Comparison of ENCODE assay signal across 8 cellular contexts in the genomic region with DNA sequence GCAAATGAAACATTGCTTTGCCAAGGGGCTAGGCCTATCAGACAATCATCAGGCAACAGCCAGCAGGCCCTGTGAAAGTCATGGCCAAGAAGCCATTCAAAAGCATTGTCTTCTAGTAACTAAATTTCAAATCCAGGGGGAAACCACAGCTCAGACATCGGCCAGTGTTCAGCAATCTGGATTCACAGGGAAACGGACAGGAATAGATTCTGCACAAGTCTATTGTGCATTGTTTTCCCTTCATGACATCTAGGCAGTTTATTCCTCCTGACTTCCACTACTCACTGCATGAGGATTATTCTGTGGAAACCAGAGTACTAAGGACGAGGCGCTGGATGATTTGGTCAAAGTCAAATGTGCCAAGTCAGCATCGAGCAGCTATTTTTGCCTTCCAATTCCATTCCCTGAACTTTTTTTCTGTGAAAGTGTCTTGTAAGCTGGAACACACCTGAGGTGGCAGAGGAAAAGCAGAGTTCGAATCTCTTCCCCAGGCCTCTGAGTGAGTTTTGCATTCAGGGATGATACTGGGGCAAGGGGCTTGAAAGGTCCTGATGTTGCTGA.
DNase-seq lines count a peak whose midpoint lies in the region; ATAC-seq and TF ChIP-seq lines count a peak whose summit lies in the region.

No MANE protein-coding gene starts in this region.

- no peaks in the 10 kb centered on the region for H3K27me3 Mint-ChIP-seq in activated T-cell treated with anti-CD3 and anti-CD28 coated beads, Interleukin-2, amount 50 U/mL, for 72 hours (ENCODE audit: low read depth)

- H3K27ac Mint-ChIP-seq in activated T-cell treated with anti-CD3 and anti-CD28 coated beads, Interleukin-2, amount 50 U/mL, for 72 hours, result peak overlapping the region; percentile 99
- peak overlapping the region; percentile 57 to 94 for H3K27ac Mint-ChIP-seq in activated naive CD4-positive, alpha-beta T cell treated with anti-CD3 and anti-CD28 coated beads, Interleukin-2, amount 50 U/mL, for 72 hours

- no peak for TF ChIP-seq CTCF in suprapubic skin (IDR thresholded peaks at IDR 0.05)

- no peak for TF ChIP-seq EP300 in suprapubic skin (IDR thresholded peaks at IDR 0.05)

- in situ Hi-C loops in HAP-1 (cut with MboI; ENCODE audit: low sequenced_read_pairs), result no loop called here

- 62% methylated on average over 6 of the region's 6 CpGs for WGBS in suprapubic skin

- H3K9me3 Mint-ChIP-seq in activated T-cell treated with anti-CD3 and anti-CD28 coated beads, Interleukin-2, amount 50 U/mL, for 72 hours, result peaks cover 2 to 5% of the 10 kb centered on the region in 2 donors
- peaks cover 4 to 7% of the 10 kb centered on the region in 2 donors for H3K9me3 Mint-ChIP-seq in activated naive CD4-positive, alpha-beta T cell treated with anti-CD3 and anti-CD28 coated beads, Interleukin-2, amount 50 U/mL, for 72 hours

- no peak for DNase-seq in activated T-cell treated with anti-CD3 and anti-CD28 coated beads, Interleukin-2, amount 50 U/mL, for 72 hours
- DNase-seq in activated T-cell treated with anti-CD3 and anti-CD28 coated beads, Interleukin-2, amount 50 U/mL, for 48 hours, result no peak
- DNase-seq in activated naive CD4-positive, alpha-beta T cell treated with anti-CD3 and anti-CD28 coated beads, Interleukin-2, amount 50 U/mL, for 72 hours (ENCODE audit: low spot score in 2 of 2), result no peak
- DNase-seq in lung microvascular endothelial cell (ENCODE audit: low read depth in 2 of 2), result peak; percentile 29 to 57
- no peak for DNase-seq in suprapubic skin (ENCODE audit: low spot score in 2 of 2)
- no peak for DNase-seq in HAP-1 (ENCODE audit: low spot score in 2 of 2)
- DNase-seq in NCI-H2227 (lab: John Stamatoyannopoulos, UW; ENCODE audit: unreplicated experiment), result no peak
- no peak for DNase-seq in kidney glomerular epithelial cell (lab: John Stamatoyannopoulos, UW)

- H3K27ac ChIP-seq in suprapubic skin, result peak overlapping the region; percentile 84

- no peak for ATAC-seq in activated T-cell treated with anti-CD3 and anti-CD28 coated beads, Interleukin-2, amount 50 U/mL, for 72 hours (replicated peaks in 1 of 2)
- no peak for ATAC-seq in activated naive CD4-positive, alpha-beta T cell treated with anti-CD3 and anti-CD28 coated beads, Interleukin-2, amount 50 U/mL, for 72 hours

- H3K36me3 Mint-ChIP-seq in activated T-cell treated with anti-CD3 and anti-CD28 coated beads, Interleukin-2, amount 50 U/mL, for 72 hours (ENCODE audit: insufficient read depth in 2 of 2), result peaks cover 19 to 28% of the 10 kb centered on the region in 2 donors
- H3K36me3 Mint-ChIP-seq in activated naive CD4-positive, alpha-beta T cell treated with anti-CD3 and anti-CD28 coated beads, Interleukin-2, amount 50 U/mL, for 72 hours, result peaks cover 38 to 49% of the 10 kb centered on the region in 2 donors

- H3K36me3 ChIP-seq in suprapubic skin, result no peaks in the 10 kb centered on the region
- no peaks in the 10 kb centered on the region for H3K36me3 ChIP-seq in HAP-1 (replicated peaks)

- H3K27me3 ChIP-seq in suprapubic skin (no peaks in the 10 kb centered on the region), HAP-1 (ENCODE audit: low read depth) (no peaks in the 10 kb centered on the region)

- H3K4me3 ChIP-seq in suprapubic skin (no peak overlapping the region), HAP-1 (no peak overlapping the region)

- H3K4me1 ChIP-seq in suprapubic skin, result peaks cover 87% of the 10 kb centered on the region
- peaks cover 8% of the 10 kb centered on the region; the same call in 1 of the 2 replicates for H3K4me1 ChIP-seq in HAP-1

- peak overlapping the region; percentile 86 to 87 for H3K4me3 Mint-ChIP-seq in activated T-cell treated with anti-CD3 and anti-CD28 coated beads, Interleukin-2, amount 50 U/mL, for 72 hours

- TF ChIP-seq POLR2A in suprapubic skin (IDR thresholded peaks at IDR 0.05), result no peak

- no peaks in the 10 kb centered on the region for H3K9me3 ChIP-seq in suprapubic skin
- H3K9me3 ChIP-seq in HAP-1, result 0 out of 2 replicates have a peak, but pooled peaks cover 3% of the 10 kb centered on the region

- H3K4me1 Mint-ChIP-seq in activated T-cell treated with anti-CD3 and anti-CD28 coated beads, Interleukin-2, amount 50 U/mL, for 72 hours (ENCODE audit: low read depth), result peaks cover 80% of the 10 kb centered on the region

Comparison
In these comparisons a context has a peak if more than half of its experiments do, and no peak if none do; other contexts are left out.
1. DNase-seq: peak in lung microvascular endothelial cell (2 of 2); none in activated T-cell treated with anti-CD3 and anti-CD28 coated beads, Interleukin-2, amount 50 U/mL, for 72 hours (0 of 2), activated T-cell treated with anti-CD3 and anti-CD28 coated beads, Interleukin-2, amount 50 U/mL, for 48 hours (0 of 2), activated naive CD4-positive, alpha-beta T cell treated with anti-CD3 and anti-CD28 coated beads, Interleukin-2, amount 50 U/mL, for 72 hours (0 of 2), suprapubic skin (0 of 2), HAP-1 (0 of 2), NCI-H2227 (single experiment) and kidney glomerular epithelial cell (single experiment).